8 cellular contexts compared by ENCODE assay signal in genomic region chr12:104215638-104216297, GRCh38. TPM values are rescaled to one million over a fixed set of nuclear protein-coding genes. Genes with fewer than 3 reads are reported as not detected.
DNase-seq lines count a peak whose midpoint lies in the region; ATAC-seq and TF ChIP-seq lines count a peak whose summit lies in the region.

Gene TXNRD1 (plus strand): TSS chr12:104215779. CDS start chr12:104215803, 24 bp downstream.

- H3K4me1 Mint-ChIP-seq in activated T-helper 17 cell treated with anti-CD3 and anti-CD28 coated beads, Interleukin-2, amount 50 U/mL, for 72 hours: peaks cover 19% of the 10 kb centered on the region
- H3K4me1 Mint-ChIP-seq in nephron progenitor cell: peaks cover 5% of the 10 kb centered on the region

- peak within 1 kb of the TSS; percentile 36 for H3K27ac Mint-ChIP-seq in activated T-helper 17 cell treated with anti-CD3 and anti-CD28 coated beads, Interleukin-2, amount 50 U/mL, for 72 hours
- H3K27ac Mint-ChIP-seq in nephron progenitor cell: no peak within 1 kb of the TSS

- H3K27me3 Mint-ChIP-seq in activated T-helper 17 cell treated with anti-CD3 and anti-CD28 coated beads, Interleukin-2, amount 50 U/mL, for 72 hours: no peaks in the 10 kb centered on the region
- peaks cover 17% of the 10 kb centered on the region for H3K27me3 Mint-ChIP-seq in nephron progenitor cell (ENCODE audit: low read depth, poor library complexity)

- DNase-seq in PC-3 (no peak), fibroblast of villous mesenchyme (ENCODE audit: low read depth) (peak; percentile 87), nephron progenitor cell (peak; percentile 90), NCI-H1436 treated with DMSO at 0.1 percent for 48 hours (lab: John Stamatoyannopoulos, UW) (no peak)
- peak; percentile 89 for DNase-seq in stimulated activated naive CD8-positive, alpha-beta T cell treated with anti-CD3 and anti-CD28 coated beads, Interleukin-15, Interleukin-2, amounts not matched to agents 100 U/mL and 50 U/mL, for 24 hours

- intact Hi-C loops in PC-3 (cut with micrococcal nuclease): loop anchor here (10.0 kb wide), 1 partner anchor 889 kb away; the partner anchor contains the start of gene WASHC4

- H2AFZ ChIP-seq in PC-3 (ENCODE audit: low read length): no peak within 1 kb of the TSS

- H3K27me3 ChIP-seq in PC-3 (ENCODE audit: low read length): no peaks in the 10 kb centered on the region

- POLR2A ChIA-PET in PC-3 (lab: Charles Lee; ENCODE audit: unreplicated experiment): no interaction called here

- TF ChIP-seq CTCF in PC-3 (conservative IDR thresholded peaks at IDR 0.05; ENCODE audit: low read depth, low read length): no peak
- TF ChIP-seq CTCF in fibroblast of villous mesenchyme (IDR thresholded peaks at IDR 0.05; ENCODE audit: insufficient read depth, low read depth, low read length): peak; percentile 88
- peak; percentile 71 for TF ChIP-seq CTCF in nephron progenitor cell (IDR thresholded peaks at IDR 0.05)

- no peaks in the 10 kb centered on the region for H3K9me3 Mint-ChIP-seq in activated T-helper 17 cell treated with anti-CD3 and anti-CD28 coated beads, Interleukin-2, amount 50 U/mL, for 72 hours
- peaks cover 34% of the 10 kb centered on the region for H3K9me3 Mint-ChIP-seq in nephron progenitor cell

- peaks cover 17% of the 10 kb centered on the region for H3F3A ChIP-seq in PC-3 (ENCODE audit: low read length, unreplicated experiment)

- no peaks in the 10 kb centered on the region for H3K36me3 Mint-ChIP-seq in activated T-helper 17 cell treated with anti-CD3 and anti-CD28 coated beads, Interleukin-2, amount 50 U/mL, for 72 hours (ENCODE audit: low read depth)
- peaks cover 10% of the 10 kb centered on the region for H3K36me3 Mint-ChIP-seq in nephron progenitor cell (ENCODE audit: low read depth)

- ATAC-seq in GM18511 (IDR thresholded peaks at IDR 0.05; ENCODE audit: unreplicated experiment): peak; percentile 93
- peak; percentile 86 for ATAC-seq in HG02938 (IDR thresholded peaks at IDR 0.05; ENCODE audit: unreplicated experiment)
- no peak for ATAC-seq in PC-3
- peak; percentile 80 for ATAC-seq in activated T-helper 17 cell treated with anti-CD3 and anti-CD28 coated beads, Interleukin-2, amount 50 U/mL, for 72 hours (replicated peaks)
- peak; percentile 88 for ATAC-seq in stimulated activated naive CD8-positive, alpha-beta T cell treated with anti-CD3 and anti-CD28 coated beads, Interleukin-15, Interleukin-2, amounts not matched to agents 100 U/mL and 50 U/mL, for 24 hours

- no peak within 1 kb of the TSS for H3K9ac ChIP-seq in PC-3 (ENCODE audit: low read length)

- no peaks in the 10 kb centered on the region for H4K20me1 ChIP-seq in PC-3 (ENCODE audit: low read length)

- CTCF ChIA-PET in PC-3 (lab: Charles Lee): no interaction called here

- peak within 1 kb of the TSS; percentile 63 for H3K27ac ChIP-seq in PC-3 (ENCODE audit: low read length)

- H3K4me2 ChIP-seq in PC-3 (ENCODE audit: low read length): no peak within 1 kb of the TSS

- H3K9me2 ChIP-seq in PC-3 (replicated peaks; ENCODE audit: low read length): no peaks in the 10 kb centered on the region

- no peaks in the 10 kb centered on the region for H3K9me3 ChIP-seq in PC-3 (ENCODE audit: low read length)

- H3K4me1 ChIP-seq in PC-3 (ENCODE audit: insufficient read depth, low read length): peaks cover 33% of the 10 kb centered on the region

- no peaks in the 10 kb centered on the region for H3K79me2 ChIP-seq in PC-3 (ENCODE audit: low read length)

- H3K36me3 ChIP-seq in PC-3 (ENCODE audit: low read depth, low read length): no peaks in the 10 kb centered on the region

- H3K4me3 ChIP-seq in PC-3 (ENCODE audit: low read length) (no peak within 1 kb of the TSS), fibroblast of villous mesenchyme (ENCODE audit: low read depth, low read length) (peak within 1 kb of the TSS; percentile 63)

- BruUV-seq in PC-3 (replicated peaks; lab: Mats Ljungman, UMichigan): no TSS peak

- H3K4me3 Mint-ChIP-seq in activated T-helper 17 cell treated with anti-CD3 and anti-CD28 coated beads, Interleukin-2, amount 50 U/mL, for 72 hours: peak within 1 kb of the TSS; percentile 72
- H3K4me3 Mint-ChIP-seq in nephron progenitor cell: peak within 1 kb of the TSS; percentile 84

RNA-seq across cellular contexts. Expression of gene TXNRD1, which starts in this region (rescaled TPM):
- total RNA-seq in PC-3 (2014; rRNA removed) (419 and 430 TPM in 2 replicates), fibroblast of villous mesenchyme (352 and 747 TPM in 2 replicates)
- total RNA-seq in activated T-helper 17 cell treated with anti-CD3 and anti-CD28 coated beads, Interleukin-2, amount 50 U/mL, for 72 hours: 100 to 1,000 TPM in 1 of 2 donors, 10 to 100 TPM in 1; 69.2 to 119 TPM

Comparison
In these comparisons a context has a peak if more than half of its experiments do, and no peak if none do; other contexts are left out.
1. DNase-seq: peak in fibroblast of villous mesenchyme (single experiment), nephron progenitor cell (single experiment) and stimulated activated naive CD8-positive, alpha-beta T cell treated with anti-CD3 and anti-CD28 coated beads, Interleukin-15, Interleukin-2, amounts not matched to agents 100 U/mL and 50 U/mL, for 24 hours (single experiment); none in PC-3 (single experiment) and NCI-H1436 treated with DMSO at 0.1 percent for 48 hours (single experiment).